Comparison of ENCODE assay signal across 9 cellular contexts in genomic region chr5:132257131-132258101, GRCh38. TPM values are rescaled to one million over a fixed set of nuclear protein-coding genes. Genes with fewer than 3 reads are reported as not detected.
DNase-seq lines count a peak whose midpoint lies in the region; ATAC-seq, FAIRE-seq and TF ChIP-seq lines count a peak whose summit lies in the region.
"Had no signal": no experiment of that assay in that cellular context is flagged by ENCODE, and none has a peak within 500 bp of the region (broad histone marks: within the 10 kb centered on the region; RNA-seq: fewer than 3 reads in every experiment).

Gene PDLIM4 (plus strand): TSS chr5:132257696. CDS start chr5:132257735, 39 bp downstream.

- H3K27ac ChIP-seq in cardiac muscle cell: no peak within 1 kb of the TSS
- peak within 1 kb of the TSS; percentile 69 for H3K27ac ChIP-seq in psoas muscle

- peak; percentile 64 for DNase-seq in ELF-1 (ENCODE audit: low read depth, low spot score)
- DNase-seq in WTC11 (ENCODE audit: low spot score): peak; percentile 81
- DNase-seq in cardiac muscle cell (ENCODE audit: low read depth in 1 of 2, low spot score in 1 of 2): peak; percentile 60 to 78
- DNase-seq in psoas muscle: peak; percentile 57 to 62
- no peak for DNase-seq in RCC 7860 (ENCODE audit: low spot score)
- no peak for DNase-seq in foreskin melanocyte
- no peak for DNase-seq in SKM-1 (lab: John Stamatoyannopoulos, UW; ENCODE audit: unreplicated experiment)
- no peak for DNase-seq in NCI-H2081 treated with DMSO at 0.1 percent for 48 hours (lab: John Stamatoyannopoulos, UW)

- no peak within 1 kb of the TSS for H3K27ac Mint-ChIP-seq in WTC11
- H3K27ac Mint-ChIP-seq: activated naive CD4-positive, alpha-beta T cell treated with anti-CD3 and anti-CD28 coated beads, Interleukin-2, amount 50 U/mL, for 72 hours had no signal

- CTCF ChIA-PET in WTC11 (lab: Charles Lee): interaction anchor here (1.2 to 2.4 kb wide), 4 partner anchors 15 to 30 kb away, joined by 3 to 15 read pairs (median 11); partner anchors contain the start of gene P4HA2

- 21 to 36% (median 22%) methylated on average over 58 to 86 of the region's 88 CpGs for WGBS in psoas muscle, 3 donors

- H3K9me3 ChIP-seq in cardiac muscle cell (ENCODE audit: low read depth) (no peaks in the 10 kb centered on the region), psoas muscle (no peaks in the 10 kb centered on the region)

- no peaks in the 10 kb centered on the region for H3K36me3 Mint-ChIP-seq in WTC11
- H3K36me3 Mint-ChIP-seq: activated naive CD4-positive, alpha-beta T cell treated with anti-CD3 and anti-CD28 coated beads, Interleukin-2, amount 50 U/mL, for 72 hours had no signal

- H3K4me3 Mint-ChIP-seq in WTC11: peak within 1 kb of the TSS; percentile 73

- H3K27me3 ChIP-seq in cardiac muscle cell (no peaks in the 10 kb centered on the region), psoas muscle (ENCODE audit: insufficient read depth in 3 of 3, low read length in 2 of 3) (peaks cover 0 to 15% (median 0%) of the 10 kb centered on the region in 3 donors)

- POLR2A ChIA-PET in WTC11 (lab: Charles Lee): no interaction called here

- no peak for FAIRE-seq in RCC 7860 (lab: Jason Lieb, UNC)

- intact Hi-C loops in psoas muscle (cut with DNase I): no loop called here

- H3K9me3 Mint-ChIP-seq in WTC11: no peaks in the 10 kb centered on the region
- H3K9me3 Mint-ChIP-seq: activated naive CD4-positive, alpha-beta T cell treated with anti-CD3 and anti-CD28 coated beads, Interleukin-2, amount 50 U/mL, for 72 hours had no signal

- peaks cover 20% of the 10 kb centered on the region for H3K27me3 Mint-ChIP-seq in WTC11 (ENCODE audit: low read depth)

- H3K4me1 ChIP-seq in cardiac muscle cell (ENCODE audit: low read depth) (peaks cover 12% of the 10 kb centered on the region), psoas muscle (peaks cover 12% of the 10 kb centered on the region)

- ATAC-seq in WTC11 (peak; percentile 88), psoas muscle (peak in 1 of 4 donors; percentile 28)
- ATAC-seq: activated naive CD4-positive, alpha-beta T cell treated with anti-CD3 and anti-CD28 coated beads, Interleukin-2, amount 50 U/mL, for 72 hours had no signal

- peaks cover 9% of the 10 kb centered on the region for H3K4me1 Mint-ChIP-seq in WTC11

- TF ChIP-seq CTCF in WTC11 (IDR thresholded peaks at IDR 0.05) (no peak), cardiac muscle cell (IDR thresholded peaks at IDR 0.05; ENCODE audit: low read depth, low read length) (no peak), psoas muscle (IDR thresholded peaks at IDR 0.05) (no peak)

- H3K4me3 ChIP-seq in cardiac muscle cell: peak within 1 kb of the TSS; percentile 46
- peak within 1 kb of the TSS; percentile 70 for H3K4me3 ChIP-seq in psoas muscle

- H3K36me3 ChIP-seq in cardiac muscle cell (no peaks in the 10 kb centered on the region), psoas muscle (ENCODE audit: insufficient read depth in 1 of 2, low read depth in 1 of 2) (no peaks in the 10 kb centered on the region)

TF ChIP-seq in WTC11, 78 proteins besides CTCF, POLR2A, EP300 and RAD21 (continues in another document):
- TF ChIP-seq JUN (CRISPR knock-in tag; IDR thresholded peaks at IDR 0.05) (no peak), ERG (CRISPR knock-in tag; IDR thresholded peaks at IDR 0.05) (no peak), ESRRA (CRISPR knock-in tag; IDR thresholded peaks at IDR 0.05; ENCODE audit: borderline replicate concordance) (no peak), ZNF232 (CRISPR knock-in tag; IDR thresholded peaks at IDR 0.05) (no peak), CREM (CRISPR knock-in tag; IDR thresholded peaks at IDR 0.05) (no peak), ZNF121 (CRISPR knock-in tag; IDR thresholded peaks at IDR 0.05) (0 out of 2 replicates have a peak, but pooled peaks have one; percentile 24), STAT6 (CRISPR knock-in tag; conservative IDR thresholded peaks at IDR 0.05; ENCODE audit: low read depth) (no peak), ATF1 (CRISPR knock-in tag; IDR thresholded peaks at IDR 0.05) (no peak), FOXP4 (CRISPR knock-in tag; IDR thresholded peaks at IDR 0.05) (peak; percentile 63), CREB1 (CRISPR knock-in tag; IDR thresholded peaks at IDR 0.05) (no peak), PRDM15 (CRISPR knock-in tag; IDR thresholded peaks at IDR 0.05) (peak; percentile 33; the same call in 1 of the 2 replicates)

RNA-seq across cellular contexts. Expression of gene PDLIM4, which starts in this region (rescaled TPM):
- total RNA-seq in WTC11 (2021) (10.6 to 15.2 TPM (median 11.4 TPM) in 3 replicates), cardiac muscle cell (22.0 and 23.1 TPM in 2 replicates), psoas muscle (1 to 10 TPM; 3.2 to 6.6 (median 5.6) TPM)
- polyA plus RNA-seq in cardiac muscle cell (32.7 and 59.9 TPM in 2 replicates), psoas muscle (1 to 10 TPM; 1.8 to 6.4 (median 3.0) TPM)
- total RNA-seq: activated naive CD4-positive, alpha-beta T cell treated with anti-CD3 and anti-CD28 coated beads, Interleukin-2, amount 50 U/mL, for 72 hours had no signal

Comparison
In these comparisons a context has a peak if more than half of its experiments do, and no peak if none do; other contexts are left out.
1. DNase-seq: peak in ELF-1 (single experiment), WTC11 (single experiment), cardiac muscle cell (2 of 2) and psoas muscle (2 of 2); none in RCC 7860 (single experiment), foreskin melanocyte (single experiment), SKM-1 (single experiment) and NCI-H2081 treated with DMSO at 0.1 percent for 48 hours (single experiment).